8 cellular contexts compared by ENCODE assay signal in genomic region chr5:123036391-123037103, GRCh38. TPM values are rescaled to one million over a fixed set of nuclear protein-coding genes. Genes with fewer than 3 reads are reported as not detected.
DNase-seq lines count a peak whose midpoint lies in the region; ATAC-seq and TF ChIP-seq lines count a peak whose summit lies in the region.

TSS of gene PPIC (minus strand) at chr5:123036725. CDS start at chr5:123036625, 100 bp downstream.

- H3K9me3 ChIP-seq in adrenal gland (replicated peaks in 1 of 3) = no peaks in the 10 kb centered on the region

- POLR2A ChIA-PET in AG04449 (lab: Yijun Ruan, JAX) = interaction anchor here (0.6 kb wide), 1 partner anchor 355 kb away, joined by 5 read pairs; no protein-coding TSS in a partner anchor

- ATAC-seq in HG02623 (IDR thresholded peaks at IDR 0.05; ENCODE audit: unreplicated experiment) (peak; percentile 63), Right ventricle myocardium inferior (peak; percentile 98)

- WGBS in adrenal gland, 4 donors = 0 to 1% (median 0%) methylated on average over 10 to 84 of the region's 84 CpGs; no CpG with 5 or more reads in 1 of the 4 donors

- no peaks in the 10 kb centered on the region for H3K27me3 ChIP-seq in adrenal gland

- peaks cover 0 to 6% of the 10 kb centered on the region in 2 donors for H3K4me1 ChIP-seq in adrenal gland (replicated peaks in 1 of 2)

- H3K4me3 ChIP-seq in AG04449 (ENCODE audit: low read depth, low read length) (peak within 1 kb of the TSS; percentile 81), GM08714 (ENCODE audit: low read length) (peak within 1 kb of the TSS; percentile 74), adrenal gland (peak within 1 kb of the TSS; percentile 50 to 94 (median 72))

- peak; percentile 46 to 86 for TF ChIP-seq POLR2A in adrenal gland (IDR thresholded peaks at IDR 0.05)

- no peak for TF ChIP-seq CTCF in AG04449 (IDR thresholded peaks at IDR 0.05; ENCODE audit: insufficient read depth, low read length, missing control alignments)
- peak in 1 of 6 experiments; percentile 9 for TF ChIP-seq CTCF in adrenal gland (IDR thresholded peaks at IDR 0.05)

- intact Hi-C loops in adrenal gland (cut with DNase I) (no loop called here), Right ventricle myocardium inferior (cut with DNase I) (loop anchor here (5.0 kb wide), 1 partner anchor 259 kb away; the partner anchor contains the start of gene SNX2)

- no peak for DNase-seq in AG04449 (ENCODE audit: low read depth, low spot score)
- peak; percentile 54 for DNase-seq in NCI-H345 (lab: John Stamatoyannopoulos, UW)
- peak; percentile 87 to 93 (median 88) for DNase-seq in adrenal gland
- peak; percentile 91 for DNase-seq in Right ventricle myocardium inferior (ENCODE audit: missing footprints)
- peak in 42 of 56 donors; percentile 4 to 75 (median 32) for DNase-seq in nucleus accumbens (lab: John Stamatoyannopoulos, UW)
- no peak for DNase-seq in NK-92 treated with Interleukin-12 subunit alpha and Interleukin-12 subunit beta, amount 100 ng/mL, for 24 hours (lab: John Stamatoyannopoulos, UW)

- H3K27ac ChIP-seq in adrenal gland = peak within 1 kb of the TSS; percentile 60 to 94 (median 90)

- no peaks in the 10 kb centered on the region for H3K36me3 ChIP-seq in adrenal gland (replicated peaks in 1 of 2)

- CTCF ChIA-PET in AG04449 (lab: Yijun Ruan, JAX) = interaction anchor here (1.6 kb wide), 1 partner anchor 332 kb away, joined by 5 read pairs; no protein-coding TSS in a partner anchor

RNA-seq across cellular contexts. Expression of gene PPIC, which starts in this region (rescaled TPM):
- 10 to 100 TPM; 14.6 to 34.1 (median 22.7) TPM for total RNA-seq in adrenal gland
- 10 to 100 TPM in 2 of 3 donors, 1 to 10 TPM in 1; 8.9 to 20.5 (median 14.4) TPM for polyA plus RNA-seq in adrenal gland
- 46.0 TPM for total RNA-seq in Right ventricle myocardium inferior

Comparison
In these comparisons a context has a peak if more than half of its experiments do, and no peak if none do; other contexts are left out.
1. DNase-seq: peak in NCI-H345 (single experiment), adrenal gland (7 of 7), Right ventricle myocardium inferior (single experiment) and nucleus accumbens (42 of 56); none in AG04449 (single experiment) and NK-92 treated with Interleukin-12 subunit alpha and Interleukin-12 subunit beta, amount 100 ng/mL, for 24 hours (single experiment).
2. Peak in every context shown above with its lines, with median percentiles within 50 percentile points of each other: H3K4me3 ChIP-seq.